26 cellular contexts compared by ENCODE assay signal in genomic region chr18:36348971-36349417, GRCh38. TPM values are rescaled to one million over a fixed set of nuclear protein-coding genes. Genes with fewer than 3 reads are reported as not detected.
A peak's percentile ranks its signal among the peaks of the same experiment; 100 is the strongest.
DNase-seq lines count a peak whose midpoint lies in the region; ATAC-seq and TF ChIP-seq lines count a peak whose summit lies in the region.
"Had no signal": no experiment of that assay in that cellular context is flagged by ENCODE, and none has a peak within 500 bp of the region (broad histone marks: within the 10 kb centered on the region; RNA-seq: fewer than 3 reads in every experiment).

No MANE protein-coding gene starts in this region.

- DNase-seq in Right ventricle myocardium superior = no peak
- no peak for DNase-seq in cardiac septum (ENCODE audit: low spot score)
- DNase-seq in epithelial cell of proximal tubule (ENCODE audit: low read depth) = no peak
- no peak for DNase-seq in NCI-H524 (lab: John Stamatoyannopoulos, UW)
- no peak for DNase-seq in NCI-H2171 treated with DMSO at 0.1 percent for 48 hours (lab: John Stamatoyannopoulos, UW)
- no peak for DNase-seq in dorsolateral prefrontal cortex
- DNase-seq: 8988T; activated CD4-positive, CD25-positive, alpha-beta regulatory T cell treated with anti-CD3 and anti-CD28 coated beads, Interleukin-2, amount 50 U/mL, for 72 hours; activated CD8-positive, alpha-beta T cell treated with anti-CD3 and anti-CD28 coated beads for 36 hours; activated effector memory CD4-positive, alpha-beta T cell treated with anti-CD3 and anti-CD28 coated beads, Interleukin-2, amount 50 U/mL, for 16 hours; activated T-cell treated with anti-CD3 and anti-CD28 coated beads for 4 hours; CD8-positive, alpha-beta T cell; effector memory CD4-positive, alpha-beta T cell; esophagus squamous epithelium; islet precursor cell; NCI-H1417 treated with DMSO at 0.1 percent for 48 hours; NCI-H2081 treated with DMSO at 0.1 percent for 48 hours; NCI-H510A; occipital lobe; sigmoid colon; T-helper 1 cell; upper lobe of right lung had no signal

- TF ChIP-seq CTCF in epithelial cell of proximal tubule (conservative IDR thresholded peaks at IDR 0.05; ENCODE audit: low read depth, low read length) (peak; percentile 9), nephron (IDR thresholded peaks at IDR 0.05; ENCODE audit: unreplicated experiment in 3 of 3) (no peak), dorsolateral prefrontal cortex (IDR thresholded peaks at IDR 0.05 in 54 of 56, conservative IDR thresholded peaks at IDR 0.05 in 2 of 56; ENCODE audit: low read depth in 1 of 56, partially characterized antibody in 56 of 56) (no peak)

- no peak overlapping the region for H3K27ac ChIP-seq in dorsolateral prefrontal cortex
- H3K27ac ChIP-seq: esophagus squamous epithelium, gastroesophageal sphincter, sigmoid colon, upper lobe of right lung had no signal

- H3K27me3 ChIP-seq in dorsolateral prefrontal cortex = no peaks in the 10 kb centered on the region
- H3K27me3 ChIP-seq: esophagus squamous epithelium, gastroesophageal sphincter, sigmoid colon had no signal

- peak overlapping the region; percentile 59 to 86 (median 81) for H3K27ac Mint-ChIP-seq in nephron
- no peak overlapping the region for H3K27ac Mint-ChIP-seq in stimulated activated memory B cell treated with anti-CD40 and anti-IgM and Interleukin-4, amounts not matched to agents 10 μg/mL and 1 μg/mL and 100 μg/mL, for 72 hours
- H3K27ac Mint-ChIP-seq: activated CD8-positive, alpha-beta T cell treated with anti-CD3 and anti-CD28 coated beads for 36 hours; CD8-positive, alpha-beta T cell; memory B cell had no signal

- no peaks in the 10 kb centered on the region for H3K9me3 Mint-ChIP-seq in nephron
- no peaks in the 10 kb centered on the region for H3K9me3 Mint-ChIP-seq in stimulated activated memory B cell treated with anti-CD40 and anti-IgM and Interleukin-4, amounts not matched to agents 10 μg/mL and 1 μg/mL and 100 μg/mL, for 72 hours
- H3K9me3 Mint-ChIP-seq: activated CD8-positive, alpha-beta T cell treated with anti-CD3 and anti-CD28 coated beads for 36 hours; CD8-positive, alpha-beta T cell had no signal

- H3K4me3 Mint-ChIP-seq in nephron = no peak overlapping the region
- no peak overlapping the region for H3K4me3 Mint-ChIP-seq in stimulated activated memory B cell treated with anti-CD40 and anti-IgM and Interleukin-4, amounts not matched to agents 10 μg/mL and 1 μg/mL and 100 μg/mL, for 72 hours
- H3K4me3 Mint-ChIP-seq: activated CD8-positive, alpha-beta T cell treated with anti-CD3 and anti-CD28 coated beads for 36 hours; CD8-positive, alpha-beta T cell; memory B cell had no signal

- H3K27me3 Mint-ChIP-seq in nephron (ENCODE audit: low read depth) = peaks cover 6% of the 10 kb centered on the region
- peaks cover 44% of the 10 kb centered on the region for H3K27me3 Mint-ChIP-seq in stimulated activated memory B cell treated with anti-CD40 and anti-IgM and Interleukin-4, amounts not matched to agents 10 μg/mL and 1 μg/mL and 100 μg/mL, for 72 hours

- H3K4me1 Mint-ChIP-seq in nephron = peaks cover 46% of the 10 kb centered on the region
- H3K4me1 Mint-ChIP-seq in stimulated activated memory B cell treated with anti-CD40 and anti-IgM and Interleukin-4, amounts not matched to agents 10 μg/mL and 1 μg/mL and 100 μg/mL, for 72 hours = no peaks in the 10 kb centered on the region
- H3K4me1 Mint-ChIP-seq: memory B cell had no signal

- intact Hi-C loops in Right ventricle myocardium superior (cut with DNase I) (no loop called here), cardiac septum (cut with DNase I) (no loop called here), dorsolateral prefrontal cortex (cut with DNase I) (no loop called here)

- peak; percentile 26 for ATAC-seq in Right ventricle myocardium superior (ENCODE audit: poor library complexity)
- peak; percentile 31 for ATAC-seq in stimulated activated memory B cell treated with anti-CD40 and anti-IgM and Interleukin-4, amounts not matched to agents 10 μg/mL and 1 μg/mL and 100 μg/mL, for 72 hours
- ATAC-seq: activated CD8-positive, alpha-beta T cell treated with anti-CD3 and anti-CD28 coated beads for 36 hours; CD8-positive, alpha-beta T cell; gastroesophageal sphincter; upper lobe of right lung had no signal

- peaks cover 4% of the 10 kb centered on the region for H3K36me3 Mint-ChIP-seq in nephron (ENCODE audit: low read depth)
- H3K36me3 Mint-ChIP-seq in stimulated activated memory B cell treated with anti-CD40 and anti-IgM and Interleukin-4, amounts not matched to agents 10 μg/mL and 1 μg/mL and 100 μg/mL, for 72 hours = no peaks in the 10 kb centered on the region
- H3K36me3 Mint-ChIP-seq: CD8-positive, alpha-beta T cell; memory B cell had no signal

- H3K4me3 ChIP-seq in epithelial cell of proximal tubule (ENCODE audit: low read depth, low read length) (no peak overlapping the region), dorsolateral prefrontal cortex (no peak overlapping the region)
- H3K4me3 ChIP-seq: esophagus squamous epithelium, gastroesophageal sphincter, sigmoid colon, upper lobe of right lung had no signal

RNA-seq across cellular contexts. Expression of gene FHOD3, which starts 51.5 kb away (rescaled TPM):
- 317 TPM for total RNA-seq in Right ventricle myocardium superior
- 311 TPM for total RNA-seq in cardiac septum
- 27.3 and 28.4 TPM in 2 replicates for total RNA-seq in epithelial cell of proximal tubule
- total RNA-seq in dorsolateral prefrontal cortex = 10 to 100 TPM; 17.3 to 55.7 (median 36.2) TPM
- total RNA-seq: activated CD8-positive, alpha-beta T cell treated with anti-CD3 and anti-CD28 coated beads for 36 hours; CD8-positive, alpha-beta T cell had no signal
